ENCODE assay signal across 13 cellular contexts in genomic region chr3:43423142-43423541, GRCh38.
A peak's percentile ranks its signal among the peaks of the same experiment; 100 is the strongest.
DNase-seq lines count a peak whose midpoint lies in the region; ATAC-seq and TF ChIP-seq lines count a peak whose summit lies in the region.
"Had no signal": no experiment of that assay in that cellular context is flagged by ENCODE, and none has a peak within 500 bp of the region (broad histone marks: within the 10 kb centered on the region; RNA-seq: fewer than 3 reads in every experiment).

No MANE protein-coding gene starts in this region.

- H3K9ac ChIP-seq in rectal smooth muscle tissue (ENCODE audit: low read length) (no peak overlapping the region), neural progenitor cell (no peak overlapping the region)

- H3K36me3 ChIP-seq in rectal smooth muscle tissue (ENCODE audit: control insufficient read depth, insufficient read depth, low read length) = no peaks in the 10 kb centered on the region
- H3K36me3 ChIP-seq in neural progenitor cell = no peaks in the 10 kb centered on the region
- H3K36me3 ChIP-seq in lower lobe of right lung = no peaks in the 10 kb centered on the region
- H3K36me3 ChIP-seq: SJSA1 had no signal

- peaks cover 2% of the 10 kb centered on the region for H3K27me3 Mint-ChIP-seq in neural progenitor cell (ENCODE audit: insufficient read depth, low read depth)

- H3K27me3 ChIP-seq in rectal smooth muscle tissue (ENCODE audit: control insufficient read depth, insufficient read depth, low read length) (no peaks in the 10 kb centered on the region), neural progenitor cell (no peaks in the 10 kb centered on the region), lower lobe of right lung (ENCODE audit: low read depth) (no peaks in the 10 kb centered on the region)
- H3K27me3 ChIP-seq: SJSA1 had no signal

- no peaks in the 10 kb centered on the region for H3K4me1 Mint-ChIP-seq in neural progenitor cell
- H3K4me1 Mint-ChIP-seq: immature natural killer cell had no signal

- peaks cover 2% of the 10 kb centered on the region for H3K36me3 Mint-ChIP-seq in neural progenitor cell
- H3K36me3 Mint-ChIP-seq: natural killer cell had no signal

- H3K9me3 ChIP-seq in neural progenitor cell (ENCODE audit: low read depth) (no peaks in the 10 kb centered on the region), lower lobe of right lung (no peaks in the 10 kb centered on the region)
- H3K9me3 ChIP-seq: SJSA1 had no signal

- no peaks in the 10 kb centered on the region for H4K20me1 ChIP-seq in neural progenitor cell (ENCODE audit: low read depth)

- no peak overlapping the region for H3K4me2 ChIP-seq in neural progenitor cell

- peaks cover 14% of the 10 kb centered on the region for H3K4me1 ChIP-seq in rectal smooth muscle tissue (ENCODE audit: control insufficient read depth, insufficient read depth, low read length)
- no peaks in the 10 kb centered on the region for H3K4me1 ChIP-seq in neural progenitor cell
- peaks cover 15% of the 10 kb centered on the region for H3K4me1 ChIP-seq in lower lobe of right lung

- H3K4me3 Mint-ChIP-seq in neural progenitor cell = no peak overlapping the region
- H3K4me3 Mint-ChIP-seq: activated T-cell treated with anti-CD3 and anti-CD28 coated beads, Interleukin-2, amount 50 U/mL, for 4 hours; immature natural killer cell; natural killer cell; WTC11 had no signal

- DNase-seq in DMS153 treated with DMSO at 0.1 percent for 48 hours (lab: John Stamatoyannopoulos, UW; ENCODE audit: unreplicated experiment) (peak; percentile 13), NCI-H69 (lab: John Stamatoyannopoulos, UW) (peak; percentile 44), fibroblast of gingiva (ENCODE audit: low read depth) (peak; percentile 42), omental fat pad (ENCODE audit: low spot score) (no peak), neural progenitor cell (ENCODE audit: low spot score) (no peak), lower lobe of right lung (no peak), ACHN (no peak)
- DNase-seq: activated T-cell treated with anti-CD3 and anti-CD28 coated beads, Interleukin-2, amount 50 U/mL, for 4 hours; immature natural killer cell; natural killer cell had no signal

- no peaks in the 10 kb centered on the region for H3K79me2 ChIP-seq in neural progenitor cell (ENCODE audit: low read depth)

- no peak for ATAC-seq in omental fat pad (ENCODE audit: low FRiP score)
- ATAC-seq in lower lobe of right lung = no peak
- ATAC-seq: activated T-cell treated with anti-CD3 and anti-CD28 coated beads, Interleukin-2, amount 50 U/mL, for 4 hours; natural killer cell; WTC11 had no signal

- intact Hi-C loops in lower lobe of right lung (cut with DNase I) = no loop called here

- in situ Hi-C loops in ACHN (cut with HindIII; ENCODE audit: low pct_ligation_motif_present, low pct_unique_long_range_greater_than_20kb, low sequenced_read_pairs) = no loop called here

- no peak overlapping the region for H3K27ac Mint-ChIP-seq in neural progenitor cell
- H3K27ac Mint-ChIP-seq: natural killer cell, WTC11 had no signal

- TF ChIP-seq CTCF in omental fat pad (IDR thresholded peaks at IDR 0.05) (no peak), neural progenitor cell (IDR thresholded peaks at IDR 0.05) (no peak), lower lobe of right lung (IDR thresholded peaks at IDR 0.05) (no peak)

- H3F3A ChIP-seq in neural progenitor cell (ENCODE audit: low read depth) = no peaks in the 10 kb centered on the region

- H2AFZ ChIP-seq in neural progenitor cell (replicated peaks) = no peak overlapping the region

- H3K27ac ChIP-seq in rectal smooth muscle tissue (ENCODE audit: low read depth, low read length) (peak overlapping the region; percentile 16), neural progenitor cell (no peak overlapping the region), lower lobe of right lung (no peak overlapping the region)
- H3K27ac ChIP-seq: SJSA1 had no signal

- H3K9me3 Mint-ChIP-seq in neural progenitor cell = no peaks in the 10 kb centered on the region

- H3K4me3 ChIP-seq in rectal smooth muscle tissue (ENCODE audit: low read length) (no peak overlapping the region), neural progenitor cell (no peak overlapping the region), lower lobe of right lung (no peak overlapping the region)
- H3K4me3 ChIP-seq: SJSA1 had no signal

Comparison
In these comparisons a context has a peak if more than half of its experiments do, and no peak if none do; other contexts are left out.
1. DNase-seq: peak in DMS153 treated with DMSO at 0.1 percent for 48 hours (single experiment), NCI-H69 (single experiment) and fibroblast of gingiva (single experiment); none in omental fat pad (single experiment), neural progenitor cell (single experiment), lower lobe of right lung (single experiment) and ACHN (single experiment).